Comparison of ENCODE assay signal across 16 cellular contexts in genomic region chr12:131043401-131043871, GRCh38.
"Had no signal": no experiment of that assay in that cellular context is flagged by ENCODE, and none has a peak within 500 bp of the region (broad histone marks: within the 10 kb centered on the region; RNA-seq: fewer than 3 reads in every experiment).

No MANE protein-coding gene starts in this region.

- H3K27me3 ChIP-seq: colonic mucosa, gastroesophageal sphincter, hepatocyte, right lobe of liver, tibial artery, upper lobe of left lung, vagina had no signal

- H2AFZ ChIP-seq: hepatocyte had no signal

- H3K36me3 ChIP-seq: colonic mucosa, esophagus squamous epithelium, right lobe of liver, vagina had no signal

- H3K4me3 ChIP-seq: colonic mucosa, esophagus squamous epithelium, gastroesophageal sphincter, hepatocyte, mucosa of descending colon, right lobe of liver, tibial artery, upper lobe of left lung, vagina had no signal

- DNase-seq: colonic mucosa; dermis blood vessel endothelial cell; esophagus squamous epithelium; foreskin fibroblast; head of caudate nucleus; left colon; naive thymus-derived CD8-positive, alpha-beta T cell; stimulated activated CD4-positive, alpha-beta T cell treated with anti-CD3 and anti-CD28 coated beads, Interleukin-12 subunit alpha, Interleukin-12 subunit beta, amount 100 ng/mL, for 4 hours; stimulated activated naive CD4-positive, alpha-beta T cell; tibial artery had no signal

- H3K4me2 ChIP-seq: hepatocyte had no signal

- H3K9me3 ChIP-seq: colonic mucosa, esophagus squamous epithelium, gastroesophageal sphincter, mucosa of descending colon, right lobe of liver, tibial artery, upper lobe of left lung, vagina had no signal

- ATAC-seq: gastroesophageal sphincter; left colon; mucosa of descending colon; naive thymus-derived CD8-positive, alpha-beta T cell; right lobe of liver had no signal

- H3K27ac ChIP-seq: colonic mucosa, esophagus squamous epithelium, gastroesophageal sphincter, hepatocyte, right lobe of liver, tibial artery, upper lobe of left lung, vagina had no signal

- H3K4me1 ChIP-seq: colonic mucosa, right lobe of liver, tibial artery had no signal
